In genomic region chr17:51166198-51166986, GRCh38 we compare ENCODE assay signal across 8 cellular contexts. TPM values are rescaled to one million over a fixed set of nuclear protein-coding genes. Genes with fewer than 3 reads are reported as not detected.
A peak's percentile ranks its signal among the peaks of the same experiment; 100 is the strongest.
DNase-seq lines count a peak whose midpoint lies in the region; ATAC-seq and TF ChIP-seq lines count a peak whose summit lies in the region.

TSS of gene NME2 (plus strand) at chr17:51166411. CDS start at chr17:51166831, 420 bp downstream.

- no peak for TF ChIP-seq CTCF in epithelial cell of esophagus (IDR thresholded peaks at IDR 0.05; ENCODE audit: insufficient read depth, low read depth, low read length, missing control alignments)

- H3K9ac ChIP-seq in NT2/D1 (ENCODE audit: insufficient read length, low read depth): peak within 1 kb of the TSS; percentile 100

- H3K36me3 Mint-ChIP-seq in CD8-positive, alpha-beta memory T cell: peaks cover 0 to 47% (median 17%) of the 10 kb centered on the region in 3 donors

- peaks cover 14 to 34% (median 25%) of the 10 kb centered on the region in 3 donors for H3K4me1 Mint-ChIP-seq in CD8-positive, alpha-beta memory T cell

- H3K27me3 Mint-ChIP-seq in CD8-positive, alpha-beta memory T cell: no peaks in the 10 kb centered on the region

- H3K9me3 Mint-ChIP-seq in CD8-positive, alpha-beta memory T cell: no peaks in the 10 kb centered on the region

- no peaks in the 10 kb centered on the region for H3K9me3 ChIP-seq in CD8-positive, alpha-beta memory T cell (ENCODE audit: low read length)
- H3K9me3 ChIP-seq in NT2/D1 (ENCODE audit: insufficient read depth, low read length) (no peaks in the 10 kb centered on the region), mononuclear cell (ENCODE audit: low read depth, low read length) (no peaks in the 10 kb centered on the region)

- peaks cover 9% of the 10 kb centered on the region for H3K4me1 ChIP-seq in CD8-positive, alpha-beta memory T cell (ENCODE audit: insufficient read depth, low read length)
- H3K4me1 ChIP-seq in NT2/D1 (ENCODE audit: insufficient read depth, insufficient read length): peaks cover 7% of the 10 kb centered on the region
- H3K4me1 ChIP-seq in mononuclear cell (ENCODE audit: insufficient read depth, low read length): peaks cover 18% of the 10 kb centered on the region

- ATAC-seq in GM19372 (IDR thresholded peaks at IDR 0.05; ENCODE audit: low read depth, unreplicated experiment): peak; percentile 82
- peak; percentile 77 for ATAC-seq in HG03521 (IDR thresholded peaks at IDR 0.05; ENCODE audit: unreplicated experiment)

- H3K27me3 ChIP-seq in CD8-positive, alpha-beta memory T cell (ENCODE audit: insufficient read depth, low read length, poor library complexity, severe bottlenecking): no peaks in the 10 kb centered on the region
- H3K27me3 ChIP-seq in NT2/D1 (ENCODE audit: insufficient read depth, insufficient read length) (no peaks in the 10 kb centered on the region), mononuclear cell (ENCODE audit: insufficient read depth, low read length) (no peaks in the 10 kb centered on the region)

- peaks cover 14% of the 10 kb centered on the region for H3K36me3 ChIP-seq in CD8-positive, alpha-beta memory T cell (ENCODE audit: insufficient read depth, low read length)
- peaks cover 77% of the 10 kb centered on the region for H3K36me3 ChIP-seq in NT2/D1 (ENCODE audit: insufficient read depth, insufficient read length, low read length)

- CTCF ChIA-PET in CD8-positive, alpha-beta memory T cell (lab: Charles Lee): interaction anchor here (1.1 to 1.9 kb wide), 3 partner anchors 12 to 165 kb away, joined by 4 to 15 read pairs (median 6); partner anchors contain the start of gene NME1

- peak within 1 kb of the TSS; percentile 78 to 98 (median 96) for H3K27ac Mint-ChIP-seq in CD8-positive, alpha-beta memory T cell

- H3K4me3 Mint-ChIP-seq in CD8-positive, alpha-beta memory T cell: peak within 1 kb of the TSS; percentile 92 to 96 (median 96)

- DNase-seq in CD8-positive, alpha-beta memory T cell: peak; percentile 51 to 72 (median 61)
- peak; percentile 76 for DNase-seq in NT2/D1 (ENCODE audit: low read depth, low spot score)
- DNase-seq in activated T-cell treated with anti-CD3 and anti-CD28 coated beads for 1 hour (ENCODE audit: low read depth): peak; percentile 42
- peak; percentile 86 for DNase-seq in epithelial cell of esophagus (ENCODE audit: low read depth)
- peak; percentile 73 for DNase-seq in stimulated activated CD8-positive, alpha-beta memory T cell treated with anti-CD3 and anti-CD28 coated beads, Interleukin-4, amount 100 ng/mL, for 24 hours (ENCODE audit: low read depth)

- POLR2A ChIA-PET in CD8-positive, alpha-beta memory T cell (lab: Charles Lee): interaction anchor here (1.1 to 1.5 kb wide), 3 partner anchors 13 to 301 kb away, joined by 3 to 14 read pairs (median 4); partner anchors contain the start of genes NME1, SPAG9 and TOB1

- H3K27ac ChIP-seq in CD8-positive, alpha-beta memory T cell (ENCODE audit: low read depth, low read length): peak within 1 kb of the TSS; percentile 55

- peak within 1 kb of the TSS; percentile 51 for H3K4me3 ChIP-seq in CD8-positive, alpha-beta memory T cell (ENCODE audit: low read length)
- peak within 1 kb of the TSS; percentile 100 for H3K4me3 ChIP-seq in NT2/D1 (ENCODE audit: insufficient read length, low read depth)
- peak within 1 kb of the TSS; percentile 86 for H3K4me3 ChIP-seq in epithelial cell of esophagus (ENCODE audit: low read length)
- H3K4me3 ChIP-seq in mononuclear cell (ENCODE audit: low read length): peak within 1 kb of the TSS; percentile 64

RNA-seq across cellular contexts. Expression of gene NME2, which starts in this region (rescaled TPM):
- 100 to 1,000 TPM; 926 to 930 TPM for total RNA-seq in CD8-positive, alpha-beta memory T cell
- polyA plus RNA-seq in CD8-positive, alpha-beta memory T cell: 286 TPM
- 162 TPM for total RNA-seq in mononuclear cell

Comparison
In these comparisons a context has a peak if more than half of its experiments do, and no peak if none do; other contexts are left out.
1. Peak in every context shown above with its lines: DNase-seq, ATAC-seq, H3K4me3 ChIP-seq and H3K27ac ChIP-seq.